7 cellular contexts compared by ENCODE assay signal in the genomic region with DNA sequence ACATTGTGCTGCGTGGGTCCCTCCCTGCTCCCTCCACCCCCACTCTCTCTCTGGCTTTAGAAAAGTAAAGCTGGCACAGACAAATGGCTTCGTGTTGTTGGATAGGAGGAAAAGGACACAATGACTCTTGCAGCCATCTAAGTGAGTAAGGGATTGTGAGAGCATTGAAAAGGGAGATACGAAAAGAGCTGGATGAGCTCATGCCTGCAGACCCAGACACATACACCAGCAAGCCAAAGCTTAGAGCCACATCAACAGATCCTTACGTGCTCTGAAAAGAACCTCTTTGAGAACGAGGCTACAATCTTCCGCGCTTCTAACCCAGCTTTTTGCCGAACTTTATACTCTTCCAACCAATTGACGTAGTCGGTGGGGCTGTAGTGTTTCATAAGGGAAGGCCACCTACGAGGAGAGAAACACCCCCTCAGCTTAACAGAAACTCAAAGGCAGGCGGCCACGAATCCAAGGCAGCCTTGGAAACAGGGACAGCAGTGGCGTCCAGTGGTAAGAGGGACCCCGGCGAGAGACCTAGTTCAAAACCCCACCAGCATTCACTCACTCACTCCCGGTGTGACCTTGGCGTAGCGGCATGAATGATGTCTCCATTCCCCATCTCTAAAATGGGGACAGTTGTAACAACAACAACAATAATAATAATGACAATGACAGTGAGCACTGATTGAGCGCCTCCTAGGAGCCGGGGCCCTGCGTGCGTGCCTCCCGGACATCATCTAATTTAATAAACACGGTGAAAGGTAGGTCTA. TPM values are rescaled to one million over a fixed set of nuclear protein-coding genes. Genes with fewer than 3 reads are reported as not detected.
A peak's percentile ranks its signal among the peaks of the same experiment; 100 is the strongest.
DNase-seq lines count a peak whose midpoint lies in the region; ATAC-seq and TF ChIP-seq lines count a peak whose summit lies in the region.

No MANE protein-coding gene starts in this region.

- H3K27me3 ChIP-seq in H7 (ENCODE audit: control insufficient read depth, insufficient read depth, low read length) (no peaks in the 10 kb centered on the region), fibroblast of lung (ENCODE audit: control insufficient read depth, insufficient read depth, low read length) (no peaks in the 10 kb centered on the region)
- H3K27me3 ChIP-seq in naive thymus-derived CD4-positive, alpha-beta T cell (ENCODE audit: control insufficient read depth in 2 of 2, insufficient read depth in 2 of 2, low read length in 2 of 2) = no peaks in the 10 kb centered on the region

- CTCF ChIA-PET in naive thymus-derived CD4-positive, alpha-beta T cell (lab: Charles Lee) = interaction anchor here (0.6 kb wide), 1 partner anchor 21 kb away, joined by 4 read pairs; no protein-coding TSS in a partner anchor

- no peaks in the 10 kb centered on the region for H3K4me1 ChIP-seq in fibroblast of lung (ENCODE audit: control insufficient read depth, extremely low read depth, insufficient read depth, low read length)
- H3K4me1 ChIP-seq in naive thymus-derived CD4-positive, alpha-beta T cell (ENCODE audit: control insufficient read depth in 2 of 2, insufficient read depth in 2 of 2, low read length in 2 of 2) = peaks cover 8 to 11% of the 10 kb centered on the region in 2 donors

- DNase-seq in H7 = peak; percentile 39
- DNase-seq in fibroblast of lung (ENCODE audit: low read depth in 2 of 2) = peak; percentile 57 to 80
- DNase-seq in naive thymus-derived CD4-positive, alpha-beta T cell = no peak
- DNase-seq in stimulated activated naive CD4-positive, alpha-beta T cell (lab: John Stamatoyannopoulos, UW) = no peak

- no peaks in the 10 kb centered on the region for H3K9me3 ChIP-seq in fibroblast of lung (ENCODE audit: control insufficient read depth, insufficient read depth, low read depth, low read length)
- H3K9me3 ChIP-seq in naive thymus-derived CD4-positive, alpha-beta T cell (ENCODE audit: control insufficient read depth in 2 of 3, low read length in 3 of 3) = no peaks in the 10 kb centered on the region

- intact Hi-C loops in naive thymus-derived CD4-positive, alpha-beta T cell (cut with micrococcal nuclease) = loop anchor here in 1 of 2 donors (2.0 to 5.0 kb wide), 3 partner anchors 14 to 948 kb away; a partner anchor contains a TSS

- POLR2A ChIA-PET in naive thymus-derived CD4-positive, alpha-beta T cell (lab: Charles Lee) = no interaction called here

- peaks cover 13 to 59% (median 34%) of the 10 kb centered on the region in 7 donors for H3K4me1 Mint-ChIP-seq in naive thymus-derived CD4-positive, alpha-beta T cell

- H3K4me3 Mint-ChIP-seq in naive thymus-derived CD4-positive, alpha-beta T cell = peak overlapping the region; percentile 93 to 97 (median 95)

- H3K36me3 ChIP-seq in H7 (replicated peaks; ENCODE audit: control insufficient read depth, insufficient read depth, low read length) = peaks cover 12% of the 10 kb centered on the region
- H3K36me3 ChIP-seq in fibroblast of lung (ENCODE audit: control insufficient read depth, insufficient read depth, low read length) = no peaks in the 10 kb centered on the region
- H3K36me3 ChIP-seq in naive thymus-derived CD4-positive, alpha-beta T cell (ENCODE audit: control insufficient read depth in 2 of 3, insufficient read depth in 3 of 3, low read length in 3 of 3) = peaks cover 0 to 26% (median 0%) of the 10 kb centered on the region in 3 experiments

- H2AFZ ChIP-seq in fibroblast of lung (ENCODE audit: low read length) = peak overlapping the region; percentile 62

- H3K27ac Mint-ChIP-seq in naive thymus-derived CD4-positive, alpha-beta T cell = peak overlapping the region; percentile 85 to 95 (median 93)

- H3K4me2 ChIP-seq in fibroblast of lung (ENCODE audit: extremely low read depth, insufficient read depth, low read length) = peak overlapping the region; percentile 96

- H3K9me3 Mint-ChIP-seq in naive thymus-derived CD4-positive, alpha-beta T cell = peaks cover 0 to 5% (median 0%) of the 10 kb centered on the region in 11 donors

- ATAC-seq in SK-N-SH treated with all-trans-retinoic acid at 6 μM for 48 hours = peak; percentile 26; the same call in 2 of the 3 replicates
- no peak for ATAC-seq in naive thymus-derived CD4-positive, alpha-beta T cell
- ATAC-seq in GM21423 (IDR thresholded peaks at IDR 0.05; ENCODE audit: unreplicated experiment) = no peak
- no peak for ATAC-seq in HG02885 (IDR thresholded peaks at IDR 0.05; ENCODE audit: poor library complexity, unreplicated experiment)

- H3K36me3 Mint-ChIP-seq in naive thymus-derived CD4-positive, alpha-beta T cell = peaks cover 3 to 23% (median 13%) of the 10 kb centered on the region in 5 donors

- H3K27ac ChIP-seq in fibroblast of lung (ENCODE audit: insufficient read depth, low read length) = peak overlapping the region; percentile 58
- H3K27ac ChIP-seq in naive thymus-derived CD4-positive, alpha-beta T cell (ENCODE audit: low read depth, low read length) = peak overlapping the region; percentile 77

- H3K9ac ChIP-seq in fibroblast of lung (ENCODE audit: insufficient read depth, low read length) = peak overlapping the region; percentile 71

- TF ChIP-seq CTCF in fibroblast of lung (conservative IDR thresholded peaks at IDR 0.05 in 1 of 2, IDR thresholded peaks at IDR 0.05 in 1 of 2; ENCODE audit: low read depth in 1 of 2, low read length in 2 of 2) = no peak

- no peaks in the 10 kb centered on the region for H4K20me1 ChIP-seq in fibroblast of lung (ENCODE audit: control insufficient read depth, extremely low read depth, insufficient read depth, low read length)

- H3K4me3 ChIP-seq in H7 (ENCODE audit: insufficient read depth, low read depth, low read length) (peak overlapping the region; percentile 97), fibroblast of lung (replicated peaks in 1 of 4; ENCODE audit: control extremely low read depth in 1 of 4, insufficient read depth in 1 of 4, low read depth in 3 of 4, low read length in 4 of 4) (peak overlapping the region; percentile 82 to 94 (median 84))
- H3K4me3 ChIP-seq in naive thymus-derived CD4-positive, alpha-beta T cell (ENCODE audit: low read length) = peak overlapping the region; percentile 59

- H3K79me2 ChIP-seq in fibroblast of lung (ENCODE audit: control insufficient read depth, insufficient read depth, low read length) = peaks cover 14% of the 10 kb centered on the region

- peaks cover 0 to 12% (median 0%) of the 10 kb centered on the region in 5 donors for H3K27me3 Mint-ChIP-seq in naive thymus-derived CD4-positive, alpha-beta T cell

TF ChIP-seq in SK-N-SH treated with all-trans-retinoic acid at 6 μM for 48 hours, 23 proteins besides CTCF, POLR2A, EP300 and RAD21:
- TF ChIP-seq ZFP3 (CRISPR knock-in tag; IDR thresholded peaks at IDR 0.05) = no peak
- TF ChIP-seq PPARA (CRISPR knock-in tag; IDR thresholded peaks at IDR 0.05; ENCODE audit: borderline replicate concordance) = no peak
- peak; percentile 61; the same call in 1 of the 2 replicates for TF ChIP-seq ZFP30 (CRISPR knock-in tag; IDR thresholded peaks at IDR 0.05)
- TF ChIP-seq, protein P1, sequence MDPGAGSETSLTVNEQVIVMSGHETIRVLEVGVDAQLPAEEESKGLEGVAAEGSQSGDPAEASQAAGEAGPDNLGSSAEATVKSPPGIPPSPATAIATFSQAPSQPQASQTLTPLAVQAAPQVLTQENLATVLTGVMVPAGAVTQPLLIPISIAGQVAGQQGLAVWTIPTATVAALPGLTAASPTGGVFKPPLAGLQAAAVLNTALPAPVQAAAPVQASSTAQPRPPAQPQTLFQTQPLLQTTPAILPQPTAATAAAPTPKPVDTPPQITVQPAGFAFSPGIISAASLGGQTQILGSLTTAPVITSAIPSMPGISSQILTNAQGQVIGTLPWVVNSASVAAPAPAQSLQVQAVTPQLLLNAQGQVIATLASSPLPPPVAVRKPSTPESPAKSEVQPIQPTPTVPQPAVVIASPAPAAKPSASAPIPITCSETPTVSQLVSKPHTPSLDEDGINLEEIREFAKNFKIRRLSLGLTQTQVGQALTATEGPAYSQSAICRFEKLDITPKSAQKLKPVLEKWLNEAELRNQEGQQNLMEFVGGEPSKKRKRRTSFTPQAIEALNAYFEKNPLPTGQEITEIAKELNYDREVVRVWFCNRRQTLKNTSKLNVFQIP (CRISPR knock-in tag; IDR thresholded peaks at IDR 0.05; ENCODE audit: borderline replicate concordance, low read depth) = no peak

RNA-seq across cellular contexts. Expression of a gene that starts 1.1 kb away (rescaled TPM):
- total RNA-seq in H7 (2014; rRNA removed; shearing (Covaris generic)) = 44.1 and 84.2 TPM in 2 replicates
- total RNA-seq in fibroblast of lung = 81.3 and 115 TPM in 2 replicates
- 31.3 and 38.0 TPM in 2 replicates for polyA plus RNA-seq in fibroblast of lung
- polyA plus RNA-seq in fibroblast of lung (2012) = 19.3 and 24.5 TPM in 2 replicates
- polyA minus RNA-seq in fibroblast of lung (ENCODE audit: low replicate concordance) = 62.2 and 114 TPM in 2 replicates
- 10 to 100 TPM; 30.4 to 62.9 (median 48.6) TPM for total RNA-seq in naive thymus-derived CD4-positive, alpha-beta T cell
- 10 to 100 TPM; 51.4 to 52.9 TPM for polyA plus RNA-seq in naive thymus-derived CD4-positive, alpha-beta T cell

Comparison
In these comparisons a context has a peak if more than half of its experiments do, and no peak if none do; other contexts are left out.
1. DNase-seq: peak in H7 (single experiment) and fibroblast of lung (2 of 2); none in naive thymus-derived CD4-positive, alpha-beta T cell (0 of 9) and stimulated activated naive CD4-positive, alpha-beta T cell (0 of 6).
2. Peak in every context shown above with its lines, with median percentiles within 50 percentile points of each other: H3K4me3 ChIP-seq.